Comparison of ENCODE assay signal across 16 cellular contexts in the genomic region with DNA sequence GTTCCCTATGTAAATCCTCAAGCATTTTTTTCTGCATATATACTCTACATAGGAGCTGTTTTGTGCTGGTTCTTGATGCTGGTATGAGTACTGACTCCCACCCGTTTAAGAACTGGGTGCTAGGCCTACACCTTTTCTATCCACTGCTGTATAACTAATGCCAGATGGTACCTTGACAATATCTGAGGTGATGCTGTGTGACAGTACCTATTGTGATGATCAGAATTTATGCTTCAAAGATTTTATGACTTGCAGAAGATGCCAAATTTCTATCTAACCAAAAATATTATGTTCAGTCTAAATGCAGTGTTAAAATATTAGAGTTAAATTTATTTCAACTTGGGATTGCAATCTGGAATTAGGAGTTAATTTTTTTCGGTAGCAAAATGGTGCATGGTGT.
DNase-seq lines count a peak whose midpoint lies in the region; TF ChIP-seq lines count a peak whose summit lies in the region.
"Had no signal": no experiment of that assay in that cellular context is flagged by ENCODE, and none has a peak within 500 bp of the region (broad histone marks: within the 10 kb centered on the region; RNA-seq: fewer than 3 reads in every experiment).

No MANE protein-coding gene starts in this region.

- in situ Hi-C loops in G401 (cut with HindIII; ENCODE audit: low sequenced_read_pairs): no loop called here

- peaks cover 15% of the 10 kb centered on the region for H3K27me3 Mint-ChIP-seq in glutamatergic neuron (ENCODE audit: unreplicated experiment)
- H3K27me3 Mint-ChIP-seq: CD8-positive, alpha-beta memory T cell had no signal

- H3K4me3 Mint-ChIP-seq in glutamatergic neuron (ENCODE audit: unreplicated experiment): no peak overlapping the region
- H3K4me3 Mint-ChIP-seq: CD4-positive, CD25-positive, alpha-beta regulatory T cell; CD8-positive, alpha-beta memory T cell; GM23338 had no signal

- no peak for TF ChIP-seq CTCF in glutamatergic neuron (IDR thresholded peaks at IDR 0.05; ENCODE audit: partially characterized antibody, unreplicated experiment)

- DNase-seq in G401 (ENCODE audit: low spot score): peak; percentile 80
- DNase-seq in NCI-H69 (lab: John Stamatoyannopoulos, UW): peak; percentile 53
- DNase-seq in cerebellar cortex (ENCODE audit: low spot score): peak; percentile 77
- DNase-seq in glutamatergic neuron: no peak
- no peak for DNase-seq in activated CD4-positive, CD25-positive, alpha-beta regulatory T cell treated with anti-CD3 and anti-CD28 coated beads, Interleukin-2, amount 50 U/mL, for 72 hours
- no peak for DNase-seq in DMS53 (lab: John Stamatoyannopoulos, UW)
- DNase-seq in RKO (ENCODE audit: low spot score): no peak
- DNase-seq: ACHN; BE2C; CD4-positive, CD25-positive, alpha-beta regulatory T cell; CD8-positive, alpha-beta memory T cell; DMS 273 treated with DMSO at 0.1 percent for 48 hours; GDM1; H7; IMR-90 had no signal

- peaks cover 15% of the 10 kb centered on the region for H3K9me3 Mint-ChIP-seq in glutamatergic neuron (ENCODE audit: unreplicated experiment)
- H3K9me3 Mint-ChIP-seq: GM23338 had no signal

- H3K36me3 Mint-ChIP-seq in glutamatergic neuron (ENCODE audit: unreplicated experiment): no peaks in the 10 kb centered on the region
- H3K36me3 Mint-ChIP-seq: CD4-positive, CD25-positive, alpha-beta regulatory T cell; CD8-positive, alpha-beta memory T cell had no signal

- H3K27ac Mint-ChIP-seq in glutamatergic neuron (ENCODE audit: unreplicated experiment): peak overlapping the region; percentile 88
- H3K27ac Mint-ChIP-seq: CD4-positive, CD25-positive, alpha-beta regulatory T cell; CD8-positive, alpha-beta memory T cell had no signal

- H3K4me1 Mint-ChIP-seq in glutamatergic neuron (ENCODE audit: low read depth, unreplicated experiment): peaks cover 70% of the 10 kb centered on the region
- H3K4me1 Mint-ChIP-seq: CD4-positive, CD25-positive, alpha-beta regulatory T cell; CD8-positive, alpha-beta memory T cell had no signal

Comparison
In these comparisons a context has a peak if more than half of its experiments do, and no peak if none do; other contexts are left out.
1. DNase-seq: peak in G401 (single experiment), NCI-H69 (single experiment) and cerebellar cortex (single experiment); none in glutamatergic neuron (single experiment), activated CD4-positive, CD25-positive, alpha-beta regulatory T cell treated with anti-CD3 and anti-CD28 coated beads, Interleukin-2, amount 50 U/mL, for 72 hours (single experiment), DMS53 (single experiment) and RKO (single experiment).